ENCODE assay signal across 8 cellular contexts in the genomic region with DNA sequence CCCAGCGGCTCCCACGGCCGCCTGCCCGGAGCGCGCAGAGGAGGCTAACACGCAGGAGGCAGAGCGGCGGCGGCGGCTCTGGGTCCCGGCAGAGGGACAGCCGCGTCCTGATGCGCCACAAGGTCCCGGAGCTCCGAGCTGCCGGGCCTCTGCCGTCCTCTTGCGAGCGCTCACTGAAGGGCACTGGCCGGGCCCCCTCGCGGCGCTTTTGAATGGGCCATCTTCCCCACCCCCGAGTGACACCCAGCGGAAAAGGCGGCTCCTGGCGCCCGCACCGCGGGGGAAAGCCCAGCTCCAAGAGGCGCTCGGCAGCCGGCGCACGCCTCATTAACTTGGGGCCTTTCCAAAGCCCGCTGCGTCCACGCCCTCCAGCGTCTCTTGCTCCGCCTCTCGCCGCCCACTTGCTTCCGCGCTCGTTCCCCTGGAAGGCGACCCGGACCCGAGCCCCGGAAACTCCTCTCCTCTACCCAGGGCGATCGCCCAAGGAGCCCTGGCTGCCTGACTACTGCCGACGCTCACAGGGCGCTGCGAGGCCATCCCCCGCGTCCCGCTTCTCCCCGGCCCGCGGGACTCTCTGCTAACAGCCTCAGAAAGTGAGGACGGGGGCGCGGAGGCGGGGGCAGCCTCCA. TPM values are rescaled to one million over a fixed set of nuclear protein-coding genes. Genes with fewer than 3 reads are reported as not detected.
A peak's percentile ranks its signal among the peaks of the same experiment; 100 is the strongest.
DNase-seq lines count a peak whose midpoint lies in the region; ATAC-seq and TF ChIP-seq lines count a peak whose summit lies in the region.

A gene (minus strand): TSS at position 363 of the 629 bp plus-strand sequence.

- peak within 1 kb of the TSS; percentile 90 for H3K9ac ChIP-seq in mucosa of stomach (ENCODE audit: low read length)

- peak; percentile 83 for ATAC-seq in GM21576 (IDR thresholded peaks at IDR 0.05; ENCODE audit: unreplicated experiment)

- TF ChIP-seq CTCF in epithelial cell of proximal tubule (conservative IDR thresholded peaks at IDR 0.05; ENCODE audit: low read depth, low read length): peak; percentile 54

- H3K4me3 ChIP-seq in epithelial cell of proximal tubule (ENCODE audit: low read depth, low read length): peak within 1 kb of the TSS; percentile 96
- peak within 1 kb of the TSS; percentile 89 for H3K4me3 ChIP-seq in mucosa of stomach (ENCODE audit: low read length)

- no peaks in the 10 kb centered on the region for H3K36me3 ChIP-seq in mucosa of stomach (ENCODE audit: control insufficient read depth, insufficient read depth, low read length)

- DNase-seq in DMS53 (lab: John Stamatoyannopoulos, UW) (peak; percentile 99), OCI-M2 (lab: John Stamatoyannopoulos, UW; ENCODE audit: unreplicated experiment) (peak; percentile 20), activated T-cell treated with anti-CD3 and anti-CD28 coated beads for 48 hours (ENCODE audit: low read depth) (peak; percentile 96), epithelial cell of proximal tubule (ENCODE audit: low read depth) (no peak)
- DNase-seq in stimulated activated CD8-positive, alpha-beta memory T cell treated with anti-CD3 and anti-CD28 coated beads, Interleukin-7, amount 100 ng/mL, for 1 hour (ENCODE audit: low read depth in 2 of 2): peak; percentile 85 to 88

- no peaks in the 10 kb centered on the region for H3K4me1 ChIP-seq in mucosa of stomach (ENCODE audit: control insufficient read depth, insufficient read depth, low read length)

- peaks cover 18% of the 10 kb centered on the region for H3K27me3 ChIP-seq in mucosa of stomach (ENCODE audit: control insufficient read depth, insufficient read depth, low read length)

- H3K9me3 ChIP-seq in mucosa of stomach (ENCODE audit: control insufficient read depth, low read length): no peaks in the 10 kb centered on the region

- TF ChIP-seq RAD21 in Ishikawa (IDR thresholded peaks at IDR 0.05; ENCODE audit: low read depth): peak; percentile 58

- peak; percentile 63; the same call in 1 of the 2 replicates for TF ChIP-seq EP300 in Ishikawa (IDR thresholded peaks at IDR 0.05; ENCODE audit: borderline replicate concordance)

TF ChIP-seq in Ishikawa, 13 proteins besides CTCF, POLR2A, EP300 and RAD21:
- TF ChIP-seq, protein P1, sequence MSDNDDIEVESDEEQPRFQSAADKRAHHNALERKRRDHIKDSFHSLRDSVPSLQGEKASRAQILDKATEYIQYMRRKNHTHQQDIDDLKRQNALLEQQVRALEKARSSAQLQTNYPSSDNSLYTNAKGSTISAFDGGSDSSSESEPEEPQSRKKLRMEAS (IDR thresholded peaks at IDR 0.05): peak; percentile 61; the same call in 1 of the 2 replicates
- TF ChIP-seq, protein P2, sequence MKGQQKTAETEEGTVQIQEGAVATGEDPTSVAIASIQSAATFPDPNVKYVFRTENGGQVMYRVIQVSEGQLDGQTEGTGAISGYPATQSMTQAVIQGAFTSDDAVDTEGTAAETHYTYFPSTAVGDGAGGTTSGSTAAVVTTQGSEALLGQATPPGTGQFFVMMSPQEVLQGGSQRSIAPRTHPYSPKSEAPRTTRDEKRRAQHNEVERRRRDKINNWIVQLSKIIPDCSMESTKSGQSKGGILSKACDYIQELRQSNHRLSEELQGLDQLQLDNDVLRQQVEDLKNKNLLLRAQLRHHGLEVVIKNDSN (IDR thresholded peaks at IDR 0.05): no peak
- TF ChIP-seq NFIC (IDR thresholded peaks at IDR 0.05): peak; percentile 90
- TF ChIP-seq CEBPB (IDR thresholded peaks at IDR 0.05): no peak
- TF ChIP-seq YY1 (IDR thresholded peaks at IDR 0.05; ENCODE audit: low read depth): no peak
- TF ChIP-seq FOXM1 (IDR thresholded peaks at IDR 0.05; ENCODE audit: borderline replicate concordance, low read depth): no peak
- TF ChIP-seq, protein P3, sequence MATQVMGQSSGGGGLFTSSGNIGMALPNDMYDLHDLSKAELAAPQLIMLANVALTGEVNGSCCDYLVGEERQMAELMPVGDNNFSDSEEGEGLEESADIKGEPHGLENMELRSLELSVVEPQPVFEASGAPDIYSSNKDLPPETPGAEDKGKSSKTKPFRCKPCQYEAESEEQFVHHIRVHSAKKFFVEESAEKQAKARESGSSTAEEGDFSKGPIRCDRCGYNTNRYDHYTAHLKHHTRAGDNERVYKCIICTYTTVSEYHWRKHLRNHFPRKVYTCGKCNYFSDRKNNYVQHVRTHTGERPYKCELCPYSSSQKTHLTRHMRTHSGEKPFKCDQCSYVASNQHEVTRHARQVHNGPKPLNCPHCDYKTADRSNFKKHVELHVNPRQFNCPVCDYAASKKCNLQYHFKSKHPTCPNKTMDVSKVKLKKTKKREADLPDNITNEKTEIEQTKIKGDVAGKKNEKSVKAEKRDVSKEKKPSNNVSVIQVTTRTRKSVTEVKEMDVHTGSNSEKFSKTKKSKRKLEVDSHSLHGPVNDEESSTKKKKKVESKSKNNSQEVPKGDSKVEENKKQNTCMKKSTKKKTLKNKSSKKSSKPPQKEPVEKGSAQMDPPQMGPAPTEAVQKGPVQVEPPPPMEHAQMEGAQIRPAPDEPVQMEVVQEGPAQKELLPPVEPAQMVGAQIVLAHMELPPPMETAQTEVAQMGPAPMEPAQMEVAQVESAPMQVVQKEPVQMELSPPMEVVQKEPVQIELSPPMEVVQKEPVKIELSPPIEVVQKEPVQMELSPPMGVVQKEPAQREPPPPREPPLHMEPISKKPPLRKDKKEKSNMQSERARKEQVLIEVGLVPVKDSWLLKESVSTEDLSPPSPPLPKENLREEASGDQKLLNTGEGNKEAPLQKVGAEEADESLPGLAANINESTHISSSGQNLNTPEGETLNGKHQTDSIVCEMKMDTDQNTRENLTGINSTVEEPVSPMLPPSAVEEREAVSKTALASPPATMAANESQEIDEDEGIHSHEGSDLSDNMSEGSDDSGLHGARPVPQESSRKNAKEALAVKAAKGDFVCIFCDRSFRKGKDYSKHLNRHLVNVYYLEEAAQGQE (IDR thresholded peaks at IDR 0.05; ENCODE audit: low read depth): no peak
- TF ChIP-seq EGR1 (IDR thresholded peaks at IDR 0.05): peak; percentile 57; the same call in 1 of the 2 replicates
- 0 out of 2 replicates have a peak, but pooled peaks have one; percentile 62 for TF ChIP-seq ZBTB7A (IDR thresholded peaks at IDR 0.05; ENCODE audit: low read depth)
- TF ChIP-seq CREB1 (IDR thresholded peaks at IDR 0.05; ENCODE audit: low read depth): no peak
- no peak; the same call in 1 of the 2 replicates for TF ChIP-seq TEAD4 (IDR thresholded peaks at IDR 0.05)
- peak; percentile 51; the same call in 1 of the 2 replicates for TF ChIP-seq TAF1 (IDR thresholded peaks at IDR 0.05; ENCODE audit: low read depth)
- peak; percentile 83 for TF ChIP-seq TCF12 (IDR thresholded peaks at IDR 0.05; ENCODE audit: low read depth)
TF ChIP-seq in Ishikawa: peak in this region for 6.

RNA-seq across cellular contexts. Expression of the gene that starts here (rescaled TPM):
- 74.3 and 89.0 TPM in 2 replicates for total RNA-seq in epithelial cell of proximal tubule
